ENCODE assay signal across 24 cellular contexts in the genomic region with DNA sequence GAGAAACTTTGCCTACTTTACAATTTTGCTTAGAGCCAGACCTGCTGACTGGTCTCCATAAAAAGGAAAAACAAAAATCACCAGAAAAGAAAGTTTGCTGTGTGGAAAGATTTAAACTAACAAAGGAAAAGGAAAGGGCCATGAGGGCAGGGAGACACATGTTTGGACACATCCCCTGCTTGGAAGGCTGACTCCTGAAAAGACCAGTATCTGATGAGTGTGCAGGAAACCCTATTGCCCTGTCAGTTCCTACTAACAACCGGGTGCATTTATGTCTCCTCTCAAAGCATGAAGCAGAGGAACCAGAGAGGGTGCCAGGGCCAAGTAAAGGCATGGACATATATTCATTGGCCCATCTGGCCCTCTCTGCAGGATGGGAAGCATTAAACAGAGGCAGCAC. TPM values are rescaled to one million over a fixed set of nuclear protein-coding genes. Genes with fewer than 3 reads are reported as not detected.
DNase-seq lines count a peak whose midpoint lies in the region; ATAC-seq, FAIRE-seq and TF ChIP-seq lines count a peak whose summit lies in the region.
"Had no signal": no experiment of that assay in that cellular context is flagged by ENCODE, and none has a peak within 500 bp of the region (broad histone marks: within the 10 kb centered on the region; RNA-seq: fewer than 3 reads in every experiment).

No MANE protein-coding gene starts in this region.

- no peak for TF ChIP-seq EP300 in GM12878 (IDR thresholded peaks at IDR 0.05; ENCODE audit: borderline replicate concordance in 1 of 2, control insufficient read depth in 1 of 2, low read depth in 2 of 2, low read length in 2 of 2)

- no peak for TF ChIP-seq CTCF in GM12878 (IDR thresholded peaks at IDR 0.05 in 2 of 3, conservative IDR thresholded peaks at IDR 0.05 in 1 of 3; ENCODE audit: control insufficient read depth in 2 of 3, extremely low read depth in 1 of 3, insufficient read depth in 1 of 3, low read depth in 3 of 3, low read length in 3 of 3)

- no peak overlapping the region for H3K4me2 ChIP-seq in GM12878 (ENCODE audit: control insufficient read depth, insufficient read depth)
- H3K4me2 ChIP-seq: A549 had no signal

- FAIRE-seq in GM12878 (lab: Jason Lieb, UNC), result no peak
- FAIRE-seq: A549 had no signal

- H3K27me3 ChIP-seq in GM12878 (replicated peaks in 1 of 2; ENCODE audit: control insufficient read depth in 2 of 2, insufficient read depth in 2 of 2, low read length in 1 of 2), result no peaks in the 10 kb centered on the region

- CTCF ChIA-PET in GM12878 (lab: Yijun Ruan, JAX), result interaction anchor here (0.7 to 1.2 kb wide), 2 partner anchors 53 to 693 kb away, joined by 4 to 5 read pairs; no protein-coding TSS in a partner anchor

- no peak overlapping the region for H3K4me3 ChIP-seq in GM12878
- H3K4me3 ChIP-seq: A549, GM23248 had no signal

- H3K27ac ChIP-seq in GM12878 (ENCODE audit: control insufficient read depth, insufficient read depth), result no peak overlapping the region
- H3K27ac ChIP-seq: A549, GM23248, HL-60 had no signal

- no peaks in the 10 kb centered on the region for H3K9me3 ChIP-seq in GM12878 (replicated peaks; ENCODE audit: control insufficient read depth, insufficient read depth, low read length)
- H3K9me3 ChIP-seq: A549 had no signal

- WGBS in GM12878 (ENCODE audit: insufficient coverage, insufficient replicate concordance, low lambda C conversion rate, missing lambda C conversion rate), result 41% methylated on average over 1 of the region's 1 CpG

- TF ChIP-seq RAD21 in GM12878 (IDR thresholded peaks at IDR 0.05; ENCODE audit: insufficient read depth, low read depth, low read length), result no peak

- no peak for TF ChIP-seq POLR2A in GM12878 (IDR thresholded peaks at IDR 0.05; ENCODE audit: low read depth, low read length)

- BruUV-seq in GM12878 (replicated peaks; lab: Mats Ljungman, UMichigan), result no TSS peak

- DNase-seq in HPDE6-E6E7 (ENCODE audit: extremely low spot score) (peak; percentile 43), GM12878 (ENCODE audit: low read depth, low spot score) (no peak), lung microvascular endothelial cell (ENCODE audit: low read depth in 2 of 2) (peak; percentile 87 to 99), cardiac septum (ENCODE audit: low spot score) (no peak), NCI-H2107 (lab: John Stamatoyannopoulos, UW) (no peak)
- DNase-seq: CD4-positive, alpha-beta T cell; DMS153; GDM1; GM23248; NCI-H1092 treated with DMSO at 0.1 percent for 48 hours; NCI-H1694; NCI-H2227 treated with DMSO at 0.1 percent for 48 hours; NCI-H510A treated with DMSO at 0.1 percent for 48 hours; NCI-H774; OCI-M1; SHP77 treated with DMSO at 0.1 percent for 48 hours had no signal

- SMC1A ChIA-PET in GM12878 (lab: Charles Lee; ENCODE audit: uncharacterized antibody, unreplicated experiment), result no interaction called here

- in situ Hi-C loops in GM12878 (cut with MboI), result loop anchor here (5.0 kb wide), 1 partner anchor 52 kb away; no protein-coding TSS in a partner anchor

- H3K79me2 ChIP-seq in GM12878 (ENCODE audit: control insufficient read depth, insufficient read depth, low read length), result no peaks in the 10 kb centered on the region

- peak overlapping the region; percentile 26; the same call in 1 of the 2 replicates for H2AFZ ChIP-seq in GM12878 (ENCODE audit: control insufficient read depth, low read depth, low read length)
- H2AFZ ChIP-seq: GM23248 had no signal

- no peaks in the 10 kb centered on the region for H3K36me3 ChIP-seq in GM12878 (ENCODE audit: control insufficient read depth in 2 of 2, insufficient read depth in 2 of 2, low read length in 1 of 2)

- no peak for ATAC-seq in GM12878
- ATAC-seq in esophagus mucosa, result peak; percentile 36
- no peak for ATAC-seq in GM21576 (IDR thresholded peaks at IDR 0.05; ENCODE audit: unreplicated experiment)
- ATAC-seq: A549, HCT116 had no signal

- RAD21 ChIA-PET in GM12878 (lab: Charles Lee; ENCODE audit: unreplicated experiment), result no interaction called here

- intact Hi-C loops in GM12878 (cut with micrococcal nuclease; ENCODE audit: unreplicated experiment) (no loop called here), cardiac septum (cut with DNase I) (no loop called here)

- H3K4me1 ChIP-seq in GM12878 (ENCODE audit: control insufficient read depth, insufficient read depth, low read length), result peaks cover 5% of the 10 kb centered on the region
- H3K4me1 ChIP-seq: A549 had no signal

- no peaks in the 10 kb centered on the region for H4K20me1 ChIP-seq in GM12878 (ENCODE audit: control insufficient read depth, insufficient read depth)

- POLR2A ChIA-PET in GM12878 (lab: Charles Lee), result no interaction called here

- H3K9ac ChIP-seq in GM12878 (ENCODE audit: control insufficient read depth, insufficient read depth, low read length), result no peak overlapping the region
- H3K9ac ChIP-seq: GM23248 had no signal

TF ChIP-seq in GM12878, 131 proteins besides CTCF, POLR2A, EP300 and RAD21:
- TF ChIP-seq, protein P1, sequence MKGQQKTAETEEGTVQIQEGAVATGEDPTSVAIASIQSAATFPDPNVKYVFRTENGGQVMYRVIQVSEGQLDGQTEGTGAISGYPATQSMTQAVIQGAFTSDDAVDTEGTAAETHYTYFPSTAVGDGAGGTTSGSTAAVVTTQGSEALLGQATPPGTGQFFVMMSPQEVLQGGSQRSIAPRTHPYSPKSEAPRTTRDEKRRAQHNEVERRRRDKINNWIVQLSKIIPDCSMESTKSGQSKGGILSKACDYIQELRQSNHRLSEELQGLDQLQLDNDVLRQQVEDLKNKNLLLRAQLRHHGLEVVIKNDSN (IDR thresholded peaks at IDR 0.05; ENCODE audit: borderline replicate concordance, extremely low read length, insufficient read depth, low read depth, low read length), result no peak
- no peak for TF ChIP-seq POLR2AphosphoS5 (IDR thresholded peaks at IDR 0.05; ENCODE audit: low read length)

RNA-seq across cellular contexts. Expression of a gene that starts 7.0 kb away (rescaled TPM):
- total RNA-seq in GM12878 (2013; cell fraction: nucleolus; rRNA removed), result 0.29 and 0.31 TPM in 2 replicates
- 0.11 TPM in 1 of 2 replicates, not detected in the other for total RNA-seq in GM12878 (2014; rRNA removed)
- not detected in 2 replicates for total RNA-seq in GM12878 (2014; rRNA removed; fragmentation: Illumina TruSeq; extraction: Trizol)
- total RNA-seq in GM12878 (2021), result not detected in 2 replicates
- not detected for polyA plus RNA-seq in GM12878 (2011; ENCODE audit: low read depth)
- polyA plus RNA-seq in GM12878 (2011; rRNA removed), result not detected in 2 replicates
- under 0.01 and 0.02 TPM in 2 replicates for polyA plus RNA-seq in GM12878 (2011; cell fraction: cytosol; rRNA removed)
- polyA plus RNA-seq in GM12878 (2011; cell fraction: nucleus; rRNA removed), result 0.03 TPM in 2 replicates
- polyA plus RNA-seq in GM12878 (2012), result 0.01 TPM in 2 replicates
- not detected in 2 replicates for polyA plus RNA-seq in GM12878 (2014; fragmentation: Illumina TruSeq; extraction: Trizol)
- not detected for polyA plus RNA-seq in GM12878 (2014; fragmentation: Nextera tagmentation; extraction: Ambion mirVana)
- polyA plus RNA-seq in GM12878 (2014; rRNA removed), result not detected in 2 replicates
- under 1 TPM in 1 of 2 experiments, not detected in 1; 0.37 TPM for polyA plus RNA-seq in GM12878 (2016; fragmentation: Nextera tagmentation; extraction: Ambion mirVana)
- not detected in 2 replicates for polyA minus RNA-seq in GM12878 (2011; rRNA and poly(A)+ RNA removed)
- not detected in 2 replicates for polyA minus RNA-seq in GM12878 (2011; cell fraction: cytosol; rRNA and poly(A)+ RNA removed)
- polyA minus RNA-seq in GM12878 (2011; cell fraction: nucleus; rRNA and poly(A)+ RNA removed), result not detected in 2 replicates
- 0.16 TPM for total RNA-seq in esophagus mucosa
- 5.7 and 10.5 TPM in 2 replicates for total RNA-seq in lung microvascular endothelial cell
- total RNA-seq in cardiac septum, result 0.75 TPM
- total RNA-seq: CD4-positive, alpha-beta T cell; Daoy; GM23248; LHCN-M2 had no signal
- polyA plus RNA-seq: A549, BJ, GM23248 had no signal

Comparison
In these comparisons a context has a peak if more than half of its experiments do, and no peak if none do; other contexts are left out.
1. DNase-seq: peak in HPDE6-E6E7 (single experiment) and lung microvascular endothelial cell (2 of 2); none in GM12878 (single experiment), cardiac septum (single experiment) and NCI-H2107 (single experiment).